ENCODE assay signal across 9 cellular contexts in the genomic region with DNA sequence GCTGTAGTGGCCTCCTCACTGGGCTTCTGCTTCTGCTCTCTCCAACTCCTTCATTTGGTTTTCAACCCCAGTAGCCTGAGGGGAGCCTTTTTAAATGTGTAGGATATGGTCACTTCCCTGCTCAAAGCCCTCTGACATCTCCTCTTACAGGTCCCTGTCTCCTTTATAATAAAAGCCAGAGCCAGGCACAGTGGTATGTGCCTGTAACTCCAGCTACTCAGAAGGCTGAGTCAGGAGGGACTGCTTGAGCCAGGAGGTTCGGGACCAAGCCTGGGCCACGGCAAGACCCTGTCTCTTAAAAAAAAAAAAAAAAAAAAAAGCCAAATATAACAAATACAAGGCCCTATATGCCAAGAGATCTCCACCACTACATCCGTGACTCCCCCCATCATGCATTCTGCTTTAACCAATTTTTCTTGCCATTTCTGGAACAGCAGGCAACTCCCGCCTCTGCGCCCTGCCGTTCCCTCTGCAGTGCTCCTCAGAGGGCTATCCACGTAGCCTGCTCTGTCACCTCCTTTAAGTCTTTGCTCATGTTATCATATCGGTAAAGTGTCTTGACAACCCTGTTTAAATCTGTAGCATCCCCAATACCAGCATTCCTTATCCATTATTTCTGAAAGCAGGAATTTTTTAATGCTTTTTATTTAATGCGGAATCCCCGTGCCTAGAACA. TPM values are rescaled to one million over a fixed set of nuclear protein-coding genes. Genes with fewer than 3 reads are reported as not detected.
DNase-seq lines count a peak whose midpoint lies in the region; ATAC-seq, FAIRE-seq and TF ChIP-seq lines count a peak whose summit lies in the region.
"Had no signal": no experiment of that assay in that cellular context is flagged by ENCODE, and none has a peak within 500 bp of the region (broad histone marks: within the 10 kb centered on the region; RNA-seq: fewer than 3 reads in every experiment).

No MANE protein-coding gene starts in this region.

- H3K36me3 ChIP-seq in liver (ENCODE audit: control insufficient read depth in 4 of 4, insufficient read depth in 3 of 4, low read depth in 1 of 4, low read length in 3 of 4) (peaks cover 0 to 2% (median under 1%) of the 10 kb centered on the region in 4 donors), thymus (ENCODE audit: control insufficient read depth, insufficient read depth) (peaks cover 12% of the 10 kb centered on the region)

- no peaks in the 10 kb centered on the region for H3K9me3 Mint-ChIP-seq in activated T-cell treated with anti-CD3 and anti-CD28 coated beads, Interleukin-2, amount 50 U/mL, for 72 hours
- no peaks in the 10 kb centered on the region for H3K9me3 Mint-ChIP-seq in activated naive CD8-positive, alpha-beta T cell treated with anti-CD3 and anti-CD28 coated beads for 36 hours

- no peak overlapping the region for H3K9ac ChIP-seq in liver (ENCODE audit: low read depth in 1 of 2, low read length in 2 of 2)

- no peak for TF ChIP-seq RAD21 in liver (IDR thresholded peaks at IDR 0.05)

- H3K4me1 ChIP-seq in liver (ENCODE audit: control insufficient read depth in 4 of 4, insufficient read depth in 4 of 4, low read length in 3 of 4) (peaks cover 3 to 16% (median 5%) of the 10 kb centered on the region in 4 donors), thymus (ENCODE audit: control insufficient read depth, insufficient read depth, low read length) (peaks cover 6% of the 10 kb centered on the region)

- peaks cover 3 to 16% of the 10 kb centered on the region in 2 donors for H3K36me3 Mint-ChIP-seq in activated T-cell treated with anti-CD3 and anti-CD28 coated beads, Interleukin-2, amount 50 U/mL, for 72 hours (ENCODE audit: insufficient read depth in 2 of 2)
- H3K36me3 Mint-ChIP-seq in activated naive CD8-positive, alpha-beta T cell treated with anti-CD3 and anti-CD28 coated beads for 36 hours = peaks cover 38% of the 10 kb centered on the region

- no peak for ATAC-seq in activated T-cell treated with anti-CD3 and anti-CD28 coated beads, Interleukin-2, amount 50 U/mL, for 72 hours (replicated peaks in 1 of 2)

- H3K4me3 Mint-ChIP-seq in activated T-cell treated with anti-CD3 and anti-CD28 coated beads, Interleukin-2, amount 50 U/mL, for 72 hours = peak overlapping the region; percentile 27 to 68
- peak overlapping the region; percentile 5 for H3K4me3 Mint-ChIP-seq in activated naive CD8-positive, alpha-beta T cell treated with anti-CD3 and anti-CD28 coated beads for 36 hours

- H3K27ac ChIP-seq in liver (ENCODE audit: low read depth in 1 of 2, low read length in 2 of 2) = peak overlapping the region in 1 of 2 donors; percentile 65
- H3K27ac ChIP-seq in thymus (ENCODE audit: low read depth) = no peak overlapping the region

- FAIRE-seq in HTR-8/SVneo (lab: Jason Lieb, UNC) = no peak

- H3K27me3 Mint-ChIP-seq in activated T-cell treated with anti-CD3 and anti-CD28 coated beads, Interleukin-2, amount 50 U/mL, for 72 hours (ENCODE audit: low read depth) = no peaks in the 10 kb centered on the region
- no peaks in the 10 kb centered on the region for H3K27me3 Mint-ChIP-seq in activated naive CD8-positive, alpha-beta T cell treated with anti-CD3 and anti-CD28 coated beads for 36 hours

- H3K27me3 ChIP-seq in liver (ENCODE audit: control insufficient read depth in 4 of 4, insufficient read depth in 4 of 4, low read length in 3 of 4) = no peaks in the 10 kb centered on the region
- no peaks in the 10 kb centered on the region for H3K27me3 ChIP-seq in thymus (ENCODE audit: control insufficient read depth, insufficient read depth)

- H3K4me3 ChIP-seq in liver (ENCODE audit: low read depth in 1 of 3, low read length in 3 of 3) (peak overlapping the region in 2 of 3 donors; percentile 56 to 63), thymus (ENCODE audit: low read length) (peak overlapping the region; percentile 63)

- H3K4me1 Mint-ChIP-seq in activated T-cell treated with anti-CD3 and anti-CD28 coated beads, Interleukin-2, amount 50 U/mL, for 72 hours (ENCODE audit: low read depth) = peaks cover 41% of the 10 kb centered on the region
- peaks cover 41% of the 10 kb centered on the region for H3K4me1 Mint-ChIP-seq in activated naive CD8-positive, alpha-beta T cell treated with anti-CD3 and anti-CD28 coated beads for 36 hours

- H3K27ac Mint-ChIP-seq in activated T-cell treated with anti-CD3 and anti-CD28 coated beads, Interleukin-2, amount 50 U/mL, for 72 hours = peak overlapping the region; percentile 3
- peak overlapping the region; percentile 12 for H3K27ac Mint-ChIP-seq in activated naive CD8-positive, alpha-beta T cell treated with anti-CD3 and anti-CD28 coated beads for 36 hours

- no peak for TF ChIP-seq CTCF in liver (IDR thresholded peaks at IDR 0.05; ENCODE audit: low read depth, low read length, missing input control)

- H3K9me3 ChIP-seq in liver (ENCODE audit: control insufficient read depth in 4 of 4, low read length in 3 of 4) = no peaks in the 10 kb centered on the region
- H3K9me3 ChIP-seq in thymus (ENCODE audit: control insufficient read depth) = no peaks in the 10 kb centered on the region

- 92% methylated on average over 10 of the region's 10 CpGs for WGBS in liver
- WGBS in thymus = 97% methylated on average over 10 of the region's 10 CpGs

- no peak for DNase-seq in activated T-cell treated with anti-CD3 and anti-CD28 coated beads, Interleukin-2, amount 50 U/mL, for 72 hours
- no peak for DNase-seq in activated T-cell treated with anti-CD3 and anti-CD28 coated beads, Interleukin-2, amount 50 U/mL, for 1 hour
- DNase-seq in activated naive CD8-positive, alpha-beta T cell treated with anti-CD3 and anti-CD28 coated beads for 36 hours = no peak
- DNase-seq in HTR-8/SVneo (ENCODE audit: insufficient read length, low spot score) = no peak
- no peak for DNase-seq in amniotic stem cell (lab: John Stamatoyannopoulos, UW)
- DNase-seq in D341Med (ENCODE audit: low spot score) = no peak
- DNase-seq: NCI-H1694 had no signal

TF ChIP-seq in liver, 16 proteins besides CTCF, POLR2A, EP300 and RAD21 (continues in another document):
- TF ChIP-seq HNF4G (IDR thresholded peaks at IDR 0.05) (no peak), YY1 (IDR thresholded peaks at IDR 0.05) (no peak), NR2F2 (IDR thresholded peaks at IDR 0.05) (no peak), RXRA (IDR thresholded peaks at IDR 0.05) (no peak), FOXA2 (IDR thresholded peaks at IDR 0.05) (no peak), SP1 (IDR thresholded peaks at IDR 0.05) (no peak), JUND (IDR thresholded peaks at IDR 0.05) (no peak), GABPA (IDR thresholded peaks at IDR 0.05 in 1 of 2, conservative IDR thresholded peaks at IDR 0.05 in 1 of 2) (no peak)
- TF ChIP-seq, protein P1, sequence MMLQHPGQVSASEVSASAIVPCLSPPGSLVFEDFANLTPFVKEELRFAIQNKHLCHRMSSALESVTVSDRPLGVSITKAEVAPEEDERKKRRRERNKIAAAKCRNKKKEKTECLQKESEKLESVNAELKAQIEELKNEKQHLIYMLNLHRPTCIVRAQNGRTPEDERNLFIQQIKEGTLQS (IDR thresholded peaks at IDR 0.05) = no peak
- TF ChIP-seq, protein P2, sequence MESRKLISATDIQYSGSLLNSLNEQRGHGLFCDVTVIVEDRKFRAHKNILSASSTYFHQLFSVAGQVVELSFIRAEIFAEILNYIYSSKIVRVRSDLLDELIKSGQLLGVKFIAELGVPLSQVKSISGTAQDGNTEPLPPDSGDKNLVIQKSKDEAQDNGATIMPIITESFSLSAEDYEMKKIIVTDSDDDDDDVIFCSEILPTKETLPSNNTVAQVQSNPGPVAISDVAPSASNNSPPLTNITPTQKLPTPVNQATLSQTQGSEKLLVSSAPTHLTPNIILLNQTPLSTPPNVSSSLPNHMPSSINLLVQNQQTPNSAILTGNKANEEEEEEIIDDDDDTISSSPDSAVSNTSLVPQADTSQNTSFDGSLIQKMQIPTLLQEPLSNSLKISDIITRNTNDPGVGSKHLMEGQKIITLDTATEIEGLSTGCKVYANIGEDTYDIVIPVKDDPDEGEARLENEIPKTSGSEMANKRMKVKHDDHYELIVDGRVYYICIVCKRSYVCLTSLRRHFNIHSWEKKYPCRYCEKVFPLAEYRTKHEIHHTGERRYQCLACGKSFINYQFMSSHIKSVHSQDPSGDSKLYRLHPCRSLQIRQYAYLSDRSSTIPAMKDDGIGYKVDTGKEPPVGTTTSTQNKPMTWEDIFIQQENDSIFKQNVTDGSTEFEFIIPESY (IDR thresholded peaks at IDR 0.05) = no peak
- TF ChIP-seq, protein P3, sequence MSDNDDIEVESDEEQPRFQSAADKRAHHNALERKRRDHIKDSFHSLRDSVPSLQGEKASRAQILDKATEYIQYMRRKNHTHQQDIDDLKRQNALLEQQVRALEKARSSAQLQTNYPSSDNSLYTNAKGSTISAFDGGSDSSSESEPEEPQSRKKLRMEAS (IDR thresholded peaks at IDR 0.05) = no peak

RNA-seq across cellular contexts. Expression of a gene that starts 9.4 kb away (rescaled TPM):
- total RNA-seq in activated T-cell treated with anti-CD3 and anti-CD28 coated beads, Interleukin-2, amount 50 U/mL, for 72 hours = 1 to 10 TPM; 5.8 to 6.3 TPM
- 1 to 10 TPM; 4.2 to 5.2 TPM for total RNA-seq in activated naive CD8-positive, alpha-beta T cell treated with anti-CD3 and anti-CD28 coated beads for 36 hours
- total RNA-seq in liver = 1 to 10 TPM; 2.6 to 8.0 TPM
- polyA plus RNA-seq in liver (1 to 10 TPM; 5.2 to 5.3 TPM), thymus (3.7 TPM)

RNA-seq across cellular contexts. Expression of a gene that starts 13.1 kb away (rescaled TPM):
- 10 to 100 TPM; 56.5 to 78.8 TPM for total RNA-seq in activated T-cell treated with anti-CD3 and anti-CD28 coated beads, Interleukin-2, amount 50 U/mL, for 72 hours
- total RNA-seq in activated naive CD8-positive, alpha-beta T cell treated with anti-CD3 and anti-CD28 coated beads for 36 hours = 100 to 1,000 TPM; 181 to 183 TPM
- 10 to 100 TPM in 1 of 2 donors, 1 to 10 TPM in 1; 6.0 to 12.0 TPM for total RNA-seq in liver
- polyA plus RNA-seq in liver = 10 to 100 TPM; 18.1 to 18.8 TPM
- polyA plus RNA-seq in thymus = 20.6 TPM

RNA-seq across cellular contexts. Expression of a gene that starts 21.5 kb away (rescaled TPM):
- 10 to 100 TPM; 10.5 to 13.1 TPM for total RNA-seq in activated T-cell treated with anti-CD3 and anti-CD28 coated beads, Interleukin-2, amount 50 U/mL, for 72 hours
- total RNA-seq in activated naive CD8-positive, alpha-beta T cell treated with anti-CD3 and anti-CD28 coated beads for 36 hours = 10 to 100 TPM in 1 of 2 experiments, 1 to 10 TPM in 1; 9.5 to 10.2 TPM
- total RNA-seq in liver = 1 to 10 TPM; 3.2 to 4.7 TPM
- 1 to 10 TPM; 2.3 to 3.0 TPM for polyA plus RNA-seq in liver
- 5.9 TPM for polyA plus RNA-seq in thymus

RNA-seq across cellular contexts. Expression of a gene that starts 28.9 kb away (rescaled TPM):
- 10 to 100 TPM; 67.0 to 82.1 TPM for total RNA-seq in activated T-cell treated with anti-CD3 and anti-CD28 coated beads, Interleukin-2, amount 50 U/mL, for 72 hours
- total RNA-seq in activated naive CD8-positive, alpha-beta T cell treated with anti-CD3 and anti-CD28 coated beads for 36 hours = 10 to 100 TPM; 80.1 to 80.6 TPM
- 100 to 1,000 TPM in 1 of 2 donors, 10 to 100 TPM in 1; 50.1 to 122 TPM for total RNA-seq in liver
- 100 to 1,000 TPM; 143 to 241 TPM for polyA plus RNA-seq in liver
- 63.9 TPM for polyA plus RNA-seq in thymus

RNA-seq across cellular contexts. Expression of a gene that starts 34.4 kb away (rescaled TPM):
- 100 to 1,000 TPM; 223 to 233 TPM for total RNA-seq in activated T-cell treated with anti-CD3 and anti-CD28 coated beads, Interleukin-2, amount 50 U/mL, for 72 hours
- 100 to 1,000 TPM; 162 to 163 TPM for total RNA-seq in activated naive CD8-positive, alpha-beta T cell treated with anti-CD3 and anti-CD28 coated beads for 36 hours
- total RNA-seq in liver = 1 to 10 TPM in 1 of 2 donors, under 1 TPM in 1; 0.42 to 1.0 TPM
- 1 to 10 TPM; 1.4 to 2.8 TPM for polyA plus RNA-seq in liver
- 337 TPM for polyA plus RNA-seq in thymus

Comparison
In these comparisons a context has a peak if more than half of its experiments do, and no peak if none do; other contexts are left out.
1. RNA of a gene that starts 13.1 kb away (total RNA-seq): 181 to 183 TPM in activated naive CD8-positive, alpha-beta T cell treated with anti-CD3 and anti-CD28 coated beads for 36 hours and 56.5 to 78.8 TPM in activated T-cell treated with anti-CD3 and anti-CD28 coated beads, Interleukin-2, amount 50 U/mL, for 72 hours; 6.0 to 12.0 TPM in liver; every median in the first group is over 4 times any median in the second.